25 cellular contexts compared by ENCODE assay signal in the genomic region with DNA sequence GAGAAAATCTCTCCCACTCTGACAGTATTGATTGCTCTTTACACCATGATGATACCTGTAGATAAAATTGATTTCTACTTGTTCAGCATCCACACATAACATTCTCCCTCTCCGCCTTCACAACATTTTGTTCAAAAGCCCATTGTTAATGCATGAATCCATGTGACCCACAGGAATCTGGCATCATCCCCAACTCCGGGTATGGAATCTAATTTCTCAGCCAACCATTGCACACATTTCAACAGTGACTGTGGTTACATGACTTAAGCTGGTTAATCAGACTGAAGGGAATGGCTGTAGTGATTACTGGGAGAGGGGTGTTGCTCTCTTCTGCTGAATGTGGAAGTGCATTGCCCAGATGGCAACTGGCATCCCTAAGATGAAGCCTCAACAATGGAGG.
DNase-seq lines count a peak whose midpoint lies in the region; ATAC-seq and TF ChIP-seq lines count a peak whose summit lies in the region.
"Had no signal": no experiment of that assay in that cellular context is flagged by ENCODE, and none has a peak within 500 bp of the region (broad histone marks: within the 10 kb centered on the region; RNA-seq: fewer than 3 reads in every experiment).

No MANE protein-coding gene starts in this region.

- ATAC-seq in HG02759 (IDR thresholded peaks at IDR 0.05; ENCODE audit: unreplicated experiment), result no peak
- ATAC-seq: heart left ventricle, K562, right lobe of liver had no signal

- DNase-seq in AG08396 (ENCODE audit: low spot score) (peak; percentile 37), SJCRH30 (peak; percentile 81 to 93), fibroblast of mammary gland (ENCODE audit: low read depth) (peak; percentile 43), non-pigmented ciliary epithelial cell (ENCODE audit: low read depth) (peak; percentile 55), KG1 (lab: John Stamatoyannopoulos, UW) (no peak), NCI-H1417 (lab: John Stamatoyannopoulos, UW) (no peak), left ventricle myocardium inferior (no peak)
- DNase-seq: activated CD4-positive, alpha-beta T cell treated with anti-CD3 and anti-CD28 coated beads for 4 hours; activated gamma-delta T cell; activated naive CD8-positive, alpha-beta T cell treated with anti-CD3 and anti-CD28 coated beads, Interleukin-2, amount 10 ng/mL, durations not matched to agents 7 days and 5 days; activated T-cell treated with anti-CD3 and anti-CD28 coated beads, Interleukin-2, amount 50 U/mL, for 1 hour; dorsolateral prefrontal cortex; H9; heart left ventricle; NCI-H1436 treated with DMSO at 0.1 percent for 48 hours; NCI-H2107; right lobe of liver; SK-N-SH; stimulated activated naive CD4-positive, alpha-beta T cell; T-helper 2 cell; testis had no signal

- H3K27ac ChIP-seq in SJCRH30 (peak overlapping the region; percentile 24), left ventricle myocardium inferior (replicated peaks) (no peak overlapping the region)
- H3K27ac ChIP-seq: ascending aorta, BLaER1, dorsolateral prefrontal cortex, heart left ventricle, right lobe of liver, testis had no signal

- H3K4me3 ChIP-seq in SJCRH30, result no peak overlapping the region
- no peak overlapping the region for H3K4me3 ChIP-seq in fibroblast of mammary gland (ENCODE audit: control insufficient read depth, low read depth, low read length)
- no peak overlapping the region for H3K4me3 ChIP-seq in left ventricle myocardium inferior
- H3K4me3 ChIP-seq: ascending aorta, BLaER1, dorsolateral prefrontal cortex, heart left ventricle, K562, right lobe of liver, testis had no signal

- H3K4me1 ChIP-seq in SJCRH30 (peaks cover 25% of the 10 kb centered on the region), left ventricle myocardium inferior (no peaks in the 10 kb centered on the region)
- H3K4me1 ChIP-seq: ascending aorta, heart left ventricle, right lobe of liver, testis had no signal

- TF ChIP-seq CTCF in fibroblast of mammary gland (conservative IDR thresholded peaks at IDR 0.05; ENCODE audit: control insufficient read depth, insufficient read depth, low read depth, low read length) (no peak), left ventricle myocardium inferior (IDR thresholded peaks at IDR 0.05; ENCODE audit: borderline replicate concordance) (no peak)

- H3K27me3 ChIP-seq in SJCRH30 (no peaks in the 10 kb centered on the region), left ventricle myocardium inferior (ENCODE audit: low read depth) (peaks cover 22% of the 10 kb centered on the region)
- H3K27me3 ChIP-seq: ascending aorta, BLaER1, heart left ventricle, right lobe of liver, testis had no signal

- intact Hi-C loops in left ventricle myocardium inferior (cut with micrococcal nuclease), result no loop called here

- H3K9me3 ChIP-seq in SJCRH30 (replicated peaks) (no peaks in the 10 kb centered on the region; the same call in none of the 2 replicates), left ventricle myocardium inferior (replicated peaks) (no peaks in the 10 kb centered on the region)
- H3K9me3 ChIP-seq: ascending aorta, heart left ventricle, right lobe of liver, SK-N-SH, testis had no signal

- H3K36me3 ChIP-seq in SJCRH30 (no peaks in the 10 kb centered on the region), left ventricle myocardium inferior (no peaks in the 10 kb centered on the region)
- H3K36me3 ChIP-seq: ascending aorta, BLaER1, heart left ventricle, right lobe of liver had no signal

Comparison
In these comparisons a context has a peak if more than half of its experiments do, and no peak if none do; other contexts are left out.
1. DNase-seq: peak in AG08396 (single experiment), SJCRH30 (2 of 2), fibroblast of mammary gland (single experiment) and non-pigmented ciliary epithelial cell (single experiment); none in KG1 (single experiment), NCI-H1417 (0 of 3) and left ventricle myocardium inferior (single experiment).